In the genomic region with DNA sequence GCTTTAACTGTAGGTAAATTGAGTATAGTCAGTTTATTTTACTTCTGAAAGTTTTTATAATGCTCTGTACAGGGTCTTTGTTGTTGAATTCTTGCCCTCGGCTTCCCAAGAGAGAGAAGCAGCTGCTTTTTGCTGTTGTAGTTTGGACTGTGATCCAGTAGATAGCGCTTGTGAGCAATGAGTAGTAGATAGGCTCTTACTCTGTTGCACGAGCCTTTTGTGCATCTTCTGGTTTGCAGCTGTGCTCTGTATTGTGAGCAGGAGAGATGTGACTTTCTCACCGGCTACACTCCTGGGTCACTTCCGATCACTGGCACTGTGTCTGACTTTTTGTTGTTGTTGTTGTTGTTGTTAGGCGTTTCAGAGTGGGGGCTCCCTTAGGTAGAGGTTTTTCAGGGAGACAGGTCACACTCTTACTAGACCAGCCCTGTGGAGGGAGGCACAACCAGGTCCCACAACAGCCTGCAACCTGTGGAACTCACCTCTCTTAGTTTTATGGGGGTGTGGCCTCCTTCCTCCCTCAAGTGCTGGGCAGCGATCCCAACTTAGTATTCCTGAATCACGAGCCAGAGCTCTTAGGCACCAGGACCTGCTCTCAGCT, we compare ENCODE assay signal across 8 cellular contexts.
DNase-seq lines count a peak whose midpoint lies in the region; ATAC-seq and TF ChIP-seq lines count a peak whose summit lies in the region.

No MANE protein-coding gene starts in this region.

- no peak overlapping the region for H3K27ac ChIP-seq in Panc1 (ENCODE audit: low read length)

- CTCF ChIA-PET in Caco-2 (lab: Charles Lee): interaction anchor here (1.2 to 1.4 kb wide), 2 partner anchors 195 to 1212 kb away, joined by 4 to 17 read pairs; no protein-coding TSS in a partner anchor
- CTCF ChIA-PET in Panc1 (lab: Charles Lee): no interaction called here

- intact Hi-C loops in Caco-2 (cut with micrococcal nuclease; ENCODE audit: unreplicated experiment): loop anchor here (1.0 to 5.0 kb wide), 3 partner anchors 195 to 1212 kb away; no protein-coding TSS in a partner anchor
- intact Hi-C loops in Panc1 (cut with micrococcal nuclease; ENCODE audit: unreplicated experiment): no loop called here

- no TSS peak for BruUV-seq in Caco-2 (replicated peaks; lab: Mats Ljungman, UMichigan)
- no TSS peak for BruUV-seq in Panc1 (replicated peaks; lab: Mats Ljungman, UMichigan)

- H3K9me3 Mint-ChIP-seq in Caco-2 (ENCODE audit: unreplicated experiment): no peaks in the 10 kb centered on the region
- peaks cover 0 to 31% (median 4%) of the 10 kb centered on the region in 9 donors for H3K9me3 Mint-ChIP-seq in naive thymus-derived CD8-positive, alpha-beta T cell

- POLR2A ChIA-PET in Caco-2 (lab: Charles Lee) (no interaction called here), Panc1 (lab: Charles Lee) (no interaction called here)
- POLR2A ChIA-PET in naive thymus-derived CD8-positive, alpha-beta T cell (lab: Charles Lee): no interaction called here

- H3K36me3 ChIP-seq in Caco-2 (ENCODE audit: control insufficient read depth, insufficient read depth, low read length) (no peaks in the 10 kb centered on the region), Panc1 (ENCODE audit: control insufficient read depth, insufficient read depth, low read length) (no peaks in the 10 kb centered on the region)

- H3K9me3 ChIP-seq in Caco-2: no peaks in the 10 kb centered on the region
- no peaks in the 10 kb centered on the region for H3K9me3 ChIP-seq in Panc1 (ENCODE audit: control insufficient read depth, insufficient read depth, low read depth, low read length)

- no peak overlapping the region for H3K4me3 ChIP-seq in Caco-2 (ENCODE audit: low read depth, low read length)
- no peak overlapping the region for H3K4me3 ChIP-seq in Panc1 (ENCODE audit: low read depth in 2 of 2, low read length in 2 of 2)

- TF ChIP-seq CTCF in Caco-2 (IDR thresholded peaks at IDR 0.05; ENCODE audit: insufficient read depth in 1 of 2, low read depth in 1 of 2, low read length in 1 of 2, severe bottlenecking in 1 of 2, unreplicated experiment in 1 of 2): peak; percentile 49 to 51
- TF ChIP-seq CTCF in Panc1 (IDR thresholded peaks at IDR 0.05): peak; percentile 44

- H3K27me3 Mint-ChIP-seq in Caco-2 (ENCODE audit: insufficient read depth, unreplicated experiment): no peaks in the 10 kb centered on the region
- H3K27me3 Mint-ChIP-seq in naive thymus-derived CD8-positive, alpha-beta T cell: no peaks in the 10 kb centered on the region

- no peaks in the 10 kb centered on the region for H3K4me1 Mint-ChIP-seq in Caco-2 (ENCODE audit: low read depth, unreplicated experiment)
- H3K4me1 Mint-ChIP-seq in naive thymus-derived CD8-positive, alpha-beta T cell: no peaks in the 10 kb centered on the region

- H3K4me1 ChIP-seq in Caco-2 (no peaks in the 10 kb centered on the region), Panc1 (ENCODE audit: control insufficient read depth, insufficient read depth, low read length) (no peaks in the 10 kb centered on the region)

- H3K27me3 ChIP-seq in Caco-2 (replicated peaks; ENCODE audit: control insufficient read depth, insufficient read depth, low read length) (no peaks in the 10 kb centered on the region), Panc1 (ENCODE audit: control insufficient read depth, insufficient read depth, low read length) (no peaks in the 10 kb centered on the region)

- DNase-seq in Caco-2: peak; percentile 35
- DNase-seq in Panc1 (ENCODE audit: low read depth, low spot score): peak; percentile 13
- DNase-seq in iPS DF 19.7 (ENCODE audit: low read depth, low spot score): peak; percentile 65
- DNase-seq in naive thymus-derived CD8-positive, alpha-beta T cell: no peak
- DNase-seq in mesenteric fat pad (ENCODE audit: low spot score): no peak
- no peak for DNase-seq in cerebellar nuclear complex (lab: John Stamatoyannopoulos, UW)

- no peak overlapping the region for H3K27ac Mint-ChIP-seq in Caco-2 (ENCODE audit: unreplicated experiment)
- H3K27ac Mint-ChIP-seq in naive thymus-derived CD8-positive, alpha-beta T cell: no peak overlapping the region

- no peaks in the 10 kb centered on the region for H3K36me3 Mint-ChIP-seq in Caco-2 (ENCODE audit: insufficient read depth, unreplicated experiment)
- H3K36me3 Mint-ChIP-seq in naive thymus-derived CD8-positive, alpha-beta T cell: no peaks in the 10 kb centered on the region

- in situ Hi-C loops in Panc1 (cut with HindIII; ENCODE audit: low pct_unique_long_range_greater_than_20kb, low sequenced_read_pairs): no loop called here

- ATAC-seq in GM19397 (IDR thresholded peaks at IDR 0.05; ENCODE audit: unreplicated experiment) (peak; percentile 80), HG03354 (IDR thresholded peaks at IDR 0.05; ENCODE audit: poor library complexity, severe bottlenecking, unreplicated experiment) (peak; percentile 89), Panc1 (no peak)
- ATAC-seq in naive thymus-derived CD8-positive, alpha-beta T cell: no peak

- H3K4me3 Mint-ChIP-seq in Caco-2 (ENCODE audit: unreplicated experiment): no peak overlapping the region
- H3K4me3 Mint-ChIP-seq in naive thymus-derived CD8-positive, alpha-beta T cell: no peak overlapping the region

Comparison
In these comparisons a context has a peak if more than half of its experiments do, and no peak if none do; other contexts are left out.
1. DNase-seq: peak in Caco-2 (2 of 2), Panc1 (single experiment) and iPS DF 19.7 (single experiment); none in naive thymus-derived CD8-positive, alpha-beta T cell (0 of 10), mesenteric fat pad (single experiment) and cerebellar nuclear complex (0 of 2).
2. ATAC-seq: peak in GM19397 (single experiment) and HG03354 (single experiment); none in Panc1 (single experiment) and naive thymus-derived CD8-positive, alpha-beta T cell (0 of 2).